Comparison of ENCODE assay signal across 9 cellular contexts in genomic region chr7:94368371-94368791, GRCh38. TPM values are rescaled to one million over a fixed set of nuclear protein-coding genes. Genes with fewer than 3 reads are reported as not detected.
DNase-seq lines count a peak whose midpoint lies in the region; ATAC-seq and TF ChIP-seq lines count a peak whose summit lies in the region.
"Had no signal": no experiment of that assay in that cellular context is flagged by ENCODE, and none has a peak within 500 bp of the region (broad histone marks: within the 10 kb centered on the region; RNA-seq: fewer than 3 reads in every experiment).

No MANE protein-coding gene starts in this region.

- H3K27me3 ChIP-seq in mammary epithelial cell (ENCODE audit: insufficient read depth, low read length), result no peaks in the 10 kb centered on the region
- no peaks in the 10 kb centered on the region for H3K27me3 ChIP-seq in vagina

- H3K9me3 Mint-ChIP-seq in mesothelial cell of epicardium, result peaks cover 24% of the 10 kb centered on the region
- H3K9me3 Mint-ChIP-seq in nephron progenitor cell, result peaks cover 35% of the 10 kb centered on the region

- H3K27ac Mint-ChIP-seq in mesothelial cell of epicardium (peak overlapping the region; percentile 91), nephron progenitor cell (no peak overlapping the region)

- dilution Hi-C loops in mammary epithelial cell (cut with HindIII; ENCODE audit: low sequenced_read_pairs), result no loop called here

- H4K20me1 ChIP-seq in mammary epithelial cell (ENCODE audit: insufficient read depth, low read length), result no peaks in the 10 kb centered on the region

- H3K9me3 ChIP-seq in mammary epithelial cell (replicated peaks; ENCODE audit: insufficient read depth, low read length) (no peaks in the 10 kb centered on the region), vagina (no peaks in the 10 kb centered on the region)

- WGBS in mammary epithelial cell (ENCODE audit: low coverage, missing lambda C conversion rate), result 6% methylated on average over 5 of the region's 5 CpGs

- no peaks in the 10 kb centered on the region for H3K27me3 Mint-ChIP-seq in mesothelial cell of epicardium (ENCODE audit: low read depth)
- H3K27me3 Mint-ChIP-seq in nephron progenitor cell (ENCODE audit: low read depth, poor library complexity), result no peaks in the 10 kb centered on the region

- H3K4me1 ChIP-seq in mammary epithelial cell (ENCODE audit: insufficient read depth, low read length) (peaks cover 9% of the 10 kb centered on the region), vagina (peaks cover 30% of the 10 kb centered on the region)

- no peak for ATAC-seq in GM21367 (IDR thresholded peaks at IDR 0.05; ENCODE audit: unreplicated experiment)

- H3K4me3 Mint-ChIP-seq in mesothelial cell of epicardium, result peak overlapping the region; percentile 9
- H3K4me3 Mint-ChIP-seq in nephron progenitor cell, result no peak overlapping the region

- no peak overlapping the region for H3K27ac ChIP-seq in mammary epithelial cell (ENCODE audit: insufficient read depth, low read depth, low read length)
- H3K27ac ChIP-seq in vagina, result peak overlapping the region; percentile 77
- H3K27ac ChIP-seq: 22Rv1 had no signal

- peak overlapping the region; percentile 79 for H2AFZ ChIP-seq in mammary epithelial cell (ENCODE audit: low read depth, low read length)

- H3K4me3 ChIP-seq in mammary epithelial cell (replicated peaks in 1 of 3; ENCODE audit: insufficient read depth in 1 of 3, low read depth in 2 of 3, low read length in 3 of 3) (no peak overlapping the region), vagina (peak overlapping the region in 1 of 2 donors; percentile 11)

- H3K36me3 ChIP-seq in mammary epithelial cell (ENCODE audit: insufficient read depth, low read length) (no peaks in the 10 kb centered on the region), vagina (no peaks in the 10 kb centered on the region)

- intact Hi-C loops in mammary epithelial cell (cut with micrococcal nuclease) (no loop called here), vagina (cut with DNase I) (no loop called here)

- TF ChIP-seq CTCF in mammary epithelial cell (conservative IDR thresholded peaks at IDR 0.05 in 1 of 2, IDR thresholded peaks at IDR 0.05 in 1 of 2; ENCODE audit: extremely low read depth in 1 of 2, insufficient read depth in 1 of 2, low read depth in 1 of 2, low read length in 2 of 2) (no peak), mesothelial cell of epicardium (IDR thresholded peaks at IDR 0.05; ENCODE audit: unreplicated experiment) (no peak), vagina (IDR thresholded peaks at IDR 0.05) (no peak), nephron progenitor cell (IDR thresholded peaks at IDR 0.05) (no peak)

- H3K9ac ChIP-seq in mammary epithelial cell (ENCODE audit: insufficient read depth, low read length), result no peak overlapping the region

- H3K36me3 Mint-ChIP-seq in mesothelial cell of epicardium (peaks cover 7% of the 10 kb centered on the region), nephron progenitor cell (ENCODE audit: low read depth) (peaks cover 27% of the 10 kb centered on the region)

- peak overlapping the region; percentile 21 for H3K4me2 ChIP-seq in mammary epithelial cell (ENCODE audit: insufficient read depth, low read depth, low read length)

- H3K4me1 Mint-ChIP-seq in mesothelial cell of epicardium (peaks cover 48% of the 10 kb centered on the region), nephron progenitor cell (peaks cover 13% of the 10 kb centered on the region)

- no peaks in the 10 kb centered on the region for H3K79me2 ChIP-seq in mammary epithelial cell (ENCODE audit: insufficient read depth, low read length)

- CTCF ChIA-PET in mammary epithelial cell (lab: Charles Lee; ENCODE audit: low non-redundant PET), result no interaction called here

- in situ Hi-C loops in mammary epithelial cell (cut with MboI; ENCODE audit: low sequenced_read_pairs in 2 of 2), result no loop called here

- BruUV-seq in mammary epithelial cell (replicated peaks; lab: Mats Ljungman, UMichigan), result no TSS peak

- TF ChIP-seq POLR2A in vagina (IDR thresholded peaks at IDR 0.05), result no peak

- DNase-seq in NCI-H2029 (lab: John Stamatoyannopoulos, UW) (peak; percentile 4), NCI-H2029 treated with DMSO at 0.1 percent for 48 hours (lab: John Stamatoyannopoulos, UW) (no peak), mammary epithelial cell (peak; percentile 20), mesothelial cell of epicardium (ENCODE audit: low spot score in 2 of 2, unreplicated experiment in 2 of 2) (no peak), vagina (ENCODE audit: extremely low spot score in 2 of 2) (no peak), AML-193 (lab: John Stamatoyannopoulos, UW) (no peak), nephron progenitor cell (no peak)

RNA-seq across cellular contexts. Expression of gene COL1A2, which starts 26.3 kb away (rescaled TPM):
- total RNA-seq in mammary epithelial cell (10 to 100 TPM in 1 of 2 donors, under 1 TPM in 1; 0.45 to 13.7 TPM), mesothelial cell of epicardium (2,538 to 2,739 TPM (median 2,734 TPM) in 3 replicates), vagina (199 TPM)
- 0.60 TPM for polyA plus RNA-seq in mammary epithelial cell
- polyA minus RNA-seq in mammary epithelial cell, result 0.31 TPM

Comparison
In these comparisons a context has a peak if more than half of its experiments do, and no peak if none do; other contexts are left out.
1. DNase-seq: peak in NCI-H2029 (single experiment) and mammary epithelial cell (single experiment); none in NCI-H2029 treated with DMSO at 0.1 percent for 48 hours (single experiment), mesothelial cell of epicardium (0 of 2), vagina (0 of 2), AML-193 (0 of 2) and nephron progenitor cell (single experiment).
2. RNA of gene COL1A2, which starts 26.3 kb away (total RNA-seq): 2,538 to 2,739 TPM in mesothelial cell of epicardium; 199 TPM in vagina (single experiment) and 0.45 to 13.7 TPM in mammary epithelial cell; every median in the first group is over 10 times any median in the second.